ENCODE assay signal across 25 cellular contexts in genomic region chr5:85538362-85538761, GRCh38.
"Had no signal": no experiment of that assay in that cellular context is flagged by ENCODE, and none has a peak within 500 bp of the region (broad histone marks: within the 10 kb centered on the region; RNA-seq: fewer than 3 reads in every experiment).

No MANE protein-coding gene starts in this region.

- H3K4me1 ChIP-seq: esophagus squamous epithelium, left ventricle myocardium inferior, right atrium auricular region, tibial nerve, uterus had no signal

- H3K27me3 ChIP-seq: brain microvascular endothelial cell, esophagus squamous epithelium, hepatocyte, right atrium auricular region, tibial nerve, uterus had no signal

- ATAC-seq: activated CD4-positive, CD25-positive, alpha-beta regulatory T cell treated with anti-CD3 and anti-CD28 coated beads, Interleukin-2, amount 50 U/mL, for 24 hours; natural killer cell treated with Interleukin-12 subunit alpha and Interleukin-12 subunit beta and Interleukin-15 and Interleukin-18, amount 100 ng/mL, for 72 hours had no signal

- H3K27ac ChIP-seq: brain microvascular endothelial cell, esophagus squamous epithelium, hepatocyte, left ventricle myocardium inferior, right atrium auricular region, skin epidermis, tibial nerve, uterus had no signal

- H3K4me3 ChIP-seq: esophagus squamous epithelium, hepatocyte, left ventricle myocardium inferior, right atrium auricular region, skin epidermis, tibial nerve, uterus had no signal

- DNase-seq: activated CD4-positive, alpha-beta T cell treated with anti-CD3 and anti-CD28 coated beads, Interleukin-2, amount 50 U/mL, for 1 hour; activated naive CD4-positive, alpha-beta T cell; activated naive CD8-positive, alpha-beta T cell treated with anti-CD3 and anti-CD28 coated beads, Interleukin-2, amount 10 ng/mL, durations not matched to agents 7 days and 5 days; anterior cingulate cortex; brain microvascular endothelial cell; cortex of kidney; effector CD8-positive, alpha-beta T cell; esophagus squamous epithelium; left ventricle myocardium inferior; occipital lobe; stimulated activated CD4-positive, alpha-beta T cell treated with anti-CD3 and anti-CD28 coated beads, Interleukin-15, amount 100 ng/mL, for 24 hours; stimulated activated CD4-positive, alpha-beta T cell treated with anti-CD3 and anti-CD28 coated beads, Interleukin-4, amount 100 ng/mL, for 24 hours; stimulated activated CD8-positive, alpha-beta memory T cell treated with anti-CD3 and anti-CD28 coated beads, Interleukin-4, amount 100 ng/mL, for 48 hours; stimulated activated naive CD4-positive, alpha-beta T cell treated with Interleukin-2 at 50 U/mL for 16 hours; substantia nigra; uterus had no signal

- FAIRE-seq: endothelial cell of umbilical vein, keratinocyte, TTC549 had no signal

- H3K9me3 ChIP-seq: esophagus squamous epithelium, left ventricle myocardium inferior, right atrium auricular region, tibial nerve, uterus had no signal
